In the genomic region with DNA sequence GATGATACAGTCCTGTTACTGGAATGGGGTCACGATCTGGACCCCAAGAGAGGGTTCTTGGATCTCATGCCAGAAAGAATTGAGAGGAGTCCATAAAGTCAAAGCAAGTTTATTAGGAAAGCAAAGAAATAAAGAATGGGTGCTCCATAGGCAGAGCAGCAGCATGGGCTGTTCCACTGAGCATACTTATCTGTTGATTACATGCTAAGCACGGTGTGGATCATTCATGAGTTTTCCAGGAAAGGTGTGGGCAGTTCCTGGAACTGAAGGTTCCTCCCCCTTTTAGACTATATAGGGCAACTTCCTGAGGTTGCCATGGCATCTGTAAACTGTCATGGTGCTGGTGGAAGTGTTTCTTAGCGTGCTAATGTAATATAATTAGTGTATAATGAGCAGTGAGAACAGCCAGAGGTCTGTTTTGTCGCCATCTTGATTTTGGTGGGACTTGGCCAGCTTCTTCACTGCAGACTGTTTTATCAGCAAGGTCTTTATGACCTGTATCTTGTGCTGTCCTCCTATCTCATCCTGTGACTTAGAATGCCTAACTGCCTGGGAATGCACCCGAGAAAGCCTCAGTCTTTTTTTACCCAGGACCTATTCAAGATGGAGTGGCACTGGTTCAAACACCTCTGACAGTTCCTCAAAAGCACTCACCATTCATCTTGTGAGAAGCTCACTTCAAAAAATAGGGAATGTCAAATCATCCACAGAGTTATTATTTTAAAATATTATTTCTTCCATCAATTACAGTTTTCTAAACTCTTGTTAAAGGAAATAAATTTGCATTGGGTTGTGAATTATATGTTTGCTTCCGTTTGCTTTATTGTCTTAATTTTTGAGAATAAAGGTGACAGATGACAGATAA, we compare ENCODE assay signal across 1 cellular context.
A peak's percentile ranks its signal among the peaks of the same experiment; 100 is the strongest.
TF ChIP-seq lines count a peak whose summit lies in the region.

No MANE protein-coding gene starts in this region.

TF ChIP-seq in K562, 482 proteins besides CTCF, POLR2A, EP300 and RAD21 (continued from another document and continues in another):
- TF ChIP-seq, protein P1, sequence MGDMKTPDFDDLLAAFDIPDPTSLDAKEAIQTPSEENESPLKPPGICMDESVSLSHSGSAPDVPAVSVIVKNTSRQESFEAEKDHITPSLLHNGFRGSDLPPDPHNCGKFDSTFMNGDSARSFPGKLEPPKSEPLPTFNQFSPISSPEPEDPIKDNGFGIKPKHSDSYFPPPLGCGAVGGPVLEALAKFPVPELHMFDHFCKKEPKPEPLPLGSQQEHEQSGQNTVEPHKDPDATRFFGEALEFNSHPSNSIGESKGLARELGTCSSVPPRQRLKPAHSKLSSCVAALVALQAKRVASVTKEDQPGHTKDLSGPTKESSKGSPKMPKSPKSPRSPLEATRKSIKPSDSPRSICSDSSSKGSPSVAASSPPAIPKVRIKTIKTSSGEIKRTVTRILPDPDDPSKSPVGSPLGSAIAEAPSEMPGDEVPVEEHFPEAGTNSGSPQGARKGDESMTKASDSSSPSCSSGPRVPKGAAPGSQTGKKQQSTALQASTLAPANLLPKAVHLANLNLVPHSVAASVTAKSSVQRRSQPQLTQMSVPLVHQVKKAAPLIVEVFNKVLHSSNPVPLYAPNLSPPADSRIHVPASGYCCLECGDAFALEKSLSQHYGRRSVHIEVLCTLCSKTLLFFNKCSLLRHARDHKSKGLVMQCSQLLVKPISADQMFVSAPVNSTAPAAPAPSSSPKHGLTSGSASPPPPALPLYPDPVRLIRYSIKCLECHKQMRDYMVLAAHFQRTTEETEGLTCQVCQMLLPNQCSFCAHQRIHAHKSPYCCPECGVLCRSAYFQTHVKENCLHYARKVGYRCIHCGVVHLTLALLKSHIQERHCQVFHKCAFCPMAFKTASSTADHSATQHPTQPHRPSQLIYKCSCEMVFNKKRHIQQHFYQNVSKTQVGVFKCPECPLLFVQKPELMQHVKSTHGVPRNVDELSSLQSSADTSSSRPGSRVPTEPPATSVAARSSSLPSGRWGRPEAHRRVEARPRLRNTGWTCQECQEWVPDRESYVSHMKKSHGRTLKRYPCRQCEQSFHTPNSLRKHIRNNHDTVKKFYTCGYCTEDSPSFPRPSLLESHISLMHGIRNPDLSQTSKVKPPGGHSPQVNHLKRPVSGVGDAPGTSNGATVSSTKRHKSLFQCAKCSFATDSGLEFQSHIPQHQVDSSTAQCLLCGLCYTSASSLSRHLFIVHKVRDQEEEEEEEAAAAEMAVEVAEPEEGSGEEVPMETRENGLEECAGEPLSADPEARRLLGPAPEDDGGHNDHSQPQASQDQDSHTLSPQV (IDR thresholded peaks at IDR 0.05): peak; percentile 100
- TF ChIP-seq ZKSCAN8 (CRISPR knock-in tag; IDR thresholded peaks at IDR 0.05): peak; percentile 98
- peak; percentile 93 for TF ChIP-seq ZNF717 (CRISPR knock-in tag; IDR thresholded peaks at IDR 0.05)
- no peak for TF ChIP-seq BRD4 (IDR thresholded peaks at IDR 0.05)
- TF ChIP-seq, protein P2, sequence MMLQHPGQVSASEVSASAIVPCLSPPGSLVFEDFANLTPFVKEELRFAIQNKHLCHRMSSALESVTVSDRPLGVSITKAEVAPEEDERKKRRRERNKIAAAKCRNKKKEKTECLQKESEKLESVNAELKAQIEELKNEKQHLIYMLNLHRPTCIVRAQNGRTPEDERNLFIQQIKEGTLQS (IDR thresholded peaks at IDR 0.05): peak; percentile 63; the same call in 1 of the 2 replicates
- TF ChIP-seq, protein P2 (CRISPR knock-in tag; conservative IDR thresholded peaks at IDR 0.05): no peak
- no peak for TF ChIP-seq RBM39 (optimal IDR thresholded peaks at IDR 0.05; ENCODE audit: low read depth, low read length)
- TF ChIP-seq ZNF785 (CRISPR knock-in tag; IDR thresholded peaks at IDR 0.05): peak; percentile 90
- TF ChIP-seq SRF (CRISPR knock-in tag; IDR thresholded peaks at IDR 0.05): peak; percentile 82 to 99
- TF ChIP-seq DACH1 (IDR thresholded peaks at IDR 0.05; ENCODE audit: partially characterized antibody): peak; percentile 32
- TF ChIP-seq, protein P3, sequence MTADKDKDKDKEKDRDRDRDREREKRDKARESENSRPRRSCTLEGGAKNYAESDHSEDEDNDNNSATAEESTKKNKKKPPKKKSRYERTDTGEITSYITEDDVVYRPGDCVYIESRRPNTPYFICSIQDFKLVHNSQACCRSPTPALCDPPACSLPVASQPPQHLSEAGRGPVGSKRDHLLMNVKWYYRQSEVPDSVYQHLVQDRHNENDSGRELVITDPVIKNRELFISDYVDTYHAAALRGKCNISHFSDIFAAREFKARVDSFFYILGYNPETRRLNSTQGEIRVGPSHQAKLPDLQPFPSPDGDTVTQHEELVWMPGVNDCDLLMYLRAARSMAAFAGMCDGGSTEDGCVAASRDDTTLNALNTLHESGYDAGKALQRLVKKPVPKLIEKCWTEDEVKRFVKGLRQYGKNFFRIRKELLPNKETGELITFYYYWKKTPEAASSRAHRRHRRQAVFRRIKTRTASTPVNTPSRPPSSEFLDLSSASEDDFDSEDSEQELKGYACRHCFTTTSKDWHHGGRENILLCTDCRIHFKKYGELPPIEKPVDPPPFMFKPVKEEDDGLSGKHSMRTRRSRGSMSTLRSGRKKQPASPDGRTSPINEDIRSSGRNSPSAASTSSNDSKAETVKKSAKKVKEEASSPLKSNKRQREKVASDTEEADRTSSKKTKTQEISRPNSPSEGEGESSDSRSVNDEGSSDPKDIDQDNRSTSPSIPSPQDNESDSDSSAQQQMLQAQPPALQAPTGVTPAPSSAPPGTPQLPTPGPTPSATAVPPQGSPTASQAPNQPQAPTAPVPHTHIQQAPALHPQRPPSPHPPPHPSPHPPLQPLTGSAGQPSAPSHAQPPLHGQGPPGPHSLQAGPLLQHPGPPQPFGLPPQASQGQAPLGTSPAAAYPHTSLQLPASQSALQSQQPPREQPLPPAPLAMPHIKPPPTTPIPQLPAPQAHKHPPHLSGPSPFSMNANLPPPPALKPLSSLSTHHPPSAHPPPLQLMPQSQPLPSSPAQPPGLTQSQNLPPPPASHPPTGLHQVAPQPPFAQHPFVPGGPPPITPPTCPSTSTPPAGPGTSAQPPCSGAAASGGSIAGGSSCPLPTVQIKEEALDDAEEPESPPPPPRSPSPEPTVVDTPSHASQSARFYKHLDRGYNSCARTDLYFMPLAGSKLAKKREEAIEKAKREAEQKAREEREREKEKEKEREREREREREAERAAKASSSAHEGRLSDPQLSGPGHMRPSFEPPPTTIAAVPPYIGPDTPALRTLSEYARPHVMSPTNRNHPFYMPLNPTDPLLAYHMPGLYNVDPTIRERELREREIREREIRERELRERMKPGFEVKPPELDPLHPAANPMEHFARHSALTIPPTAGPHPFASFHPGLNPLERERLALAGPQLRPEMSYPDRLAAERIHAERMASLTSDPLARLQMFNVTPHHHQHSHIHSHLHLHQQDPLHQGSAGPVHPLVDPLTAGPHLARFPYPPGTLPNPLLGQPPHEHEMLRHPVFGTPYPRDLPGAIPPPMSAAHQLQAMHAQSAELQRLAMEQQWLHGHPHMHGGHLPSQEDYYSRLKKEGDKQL (CRISPR knock-in tag; IDR thresholded peaks at IDR 0.05; ENCODE audit: borderline replicate concordance): no peak
- no peak for TF ChIP-seq BCOR (IDR thresholded peaks at IDR 0.05)
- peak; percentile 97 for TF ChIP-seq OTX1 (CRISPR knock-in tag; IDR thresholded peaks at IDR 0.05)
- TF ChIP-seq EHMT2 (IDR thresholded peaks at IDR 0.05): peak; percentile 85
- TF ChIP-seq NR2C2 (CRISPR knock-in tag; IDR thresholded peaks at IDR 0.05): no peak
- TF ChIP-seq NR2C2 (tag; IDR thresholded peaks at IDR 0.05): peak; percentile 92
- TF ChIP-seq SMARCA5 (IDR thresholded peaks at IDR 0.05): no peak
- TF ChIP-seq RBM15 (IDR thresholded peaks at IDR 0.05; ENCODE audit: insufficient read depth, low read length): no peak
- no peak for TF ChIP-seq KAT2B (IDR thresholded peaks at IDR 0.05; ENCODE audit: low read depth, low read length)
- peak; percentile 82 for TF ChIP-seq ZNF3 (CRISPR knock-in tag; IDR thresholded peaks at IDR 0.05)
- TF ChIP-seq ZNF324 (CRISPR knock-in tag; IDR thresholded peaks at IDR 0.05): peak; percentile 88
- TF ChIP-seq HIVEP1 (CRISPR knock-in tag; IDR thresholded peaks at IDR 0.05): peak; percentile 99
- TF ChIP-seq, protein P4, sequence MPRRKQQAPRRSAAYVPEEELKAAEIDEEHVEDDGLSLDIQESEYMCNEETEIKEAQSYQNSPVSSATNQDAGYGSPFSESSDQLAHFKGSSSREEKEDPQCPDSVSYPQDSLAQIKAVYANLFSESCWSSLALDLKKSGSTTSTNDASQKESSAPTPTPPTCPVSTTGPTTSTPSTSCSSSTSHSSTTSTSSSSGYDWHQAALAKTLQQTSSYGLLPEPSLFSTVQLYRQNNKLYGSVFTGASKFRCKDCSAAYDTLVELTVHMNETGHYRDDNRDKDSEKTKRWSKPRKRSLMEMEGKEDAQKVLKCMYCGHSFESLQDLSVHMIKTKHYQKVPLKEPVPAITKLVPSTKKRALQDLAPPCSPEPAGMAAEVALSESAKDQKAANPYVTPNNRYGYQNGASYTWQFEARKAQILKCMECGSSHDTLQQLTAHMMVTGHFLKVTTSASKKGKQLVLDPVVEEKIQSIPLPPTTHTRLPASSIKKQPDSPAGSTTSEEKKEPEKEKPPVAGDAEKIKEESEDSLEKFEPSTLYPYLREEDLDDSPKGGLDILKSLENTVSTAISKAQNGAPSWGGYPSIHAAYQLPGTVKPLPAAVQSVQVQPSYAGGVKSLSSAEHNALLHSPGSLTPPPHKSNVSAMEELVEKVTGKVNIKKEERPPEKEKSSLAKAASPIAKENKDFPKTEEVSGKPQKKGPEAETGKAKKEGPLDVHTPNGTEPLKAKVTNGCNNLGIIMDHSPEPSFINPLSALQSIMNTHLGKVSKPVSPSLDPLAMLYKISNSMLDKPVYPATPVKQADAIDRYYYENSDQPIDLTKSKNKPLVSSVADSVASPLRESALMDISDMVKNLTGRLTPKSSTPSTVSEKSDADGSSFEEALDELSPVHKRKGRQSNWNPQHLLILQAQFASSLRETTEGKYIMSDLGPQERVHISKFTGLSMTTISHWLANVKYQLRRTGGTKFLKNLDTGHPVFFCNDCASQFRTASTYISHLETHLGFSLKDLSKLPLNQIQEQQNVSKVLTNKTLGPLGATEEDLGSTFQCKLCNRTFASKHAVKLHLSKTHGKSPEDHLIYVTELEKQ (CRISPR knock-in tag; IDR thresholded peaks at IDR 0.05): peak; percentile 99
- TF ChIP-seq ZNF766 (CRISPR knock-in tag; conservative IDR thresholded peaks at IDR 0.05): peak; percentile 100
- TF ChIP-seq, protein P5, sequence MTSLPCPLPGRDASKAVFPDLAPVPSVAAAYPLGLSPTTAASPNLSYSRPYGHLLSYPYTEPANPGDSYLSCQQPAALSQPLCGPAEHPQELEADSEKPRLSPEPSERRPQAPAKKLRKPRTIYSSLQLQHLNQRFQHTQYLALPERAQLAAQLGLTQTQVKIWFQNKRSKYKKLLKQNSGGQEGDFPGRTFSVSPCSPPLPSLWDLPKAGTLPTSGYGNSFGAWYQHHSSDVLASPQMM (CRISPR knock-in tag; IDR thresholded peaks at IDR 0.05): no peak
- TF ChIP-seq LCOR (CRISPR knock-in tag; IDR thresholded peaks at IDR 0.05): no peak
- TF ChIP-seq PCBP1 (IDR thresholded peaks at IDR 0.05; ENCODE audit: low read depth, low read length, poor library complexity, severe bottlenecking): no peak
- no peak for TF ChIP-seq YBX1 (IDR thresholded peaks at IDR 0.05)
- TF ChIP-seq HDAC3 (IDR thresholded peaks at IDR 0.05; ENCODE audit: borderline replicate concordance, partially characterized antibody): peak; percentile 62
- TF ChIP-seq ZNF23 (CRISPR knock-in tag; IDR thresholded peaks at IDR 0.05): peak; percentile 91
- no peak for TF ChIP-seq POLR3A (IDR thresholded peaks at IDR 0.05; ENCODE audit: borderline replicate concordance, extremely low read depth, insufficient read depth, insufficient read length)
- TF ChIP-seq, protein P6, sequence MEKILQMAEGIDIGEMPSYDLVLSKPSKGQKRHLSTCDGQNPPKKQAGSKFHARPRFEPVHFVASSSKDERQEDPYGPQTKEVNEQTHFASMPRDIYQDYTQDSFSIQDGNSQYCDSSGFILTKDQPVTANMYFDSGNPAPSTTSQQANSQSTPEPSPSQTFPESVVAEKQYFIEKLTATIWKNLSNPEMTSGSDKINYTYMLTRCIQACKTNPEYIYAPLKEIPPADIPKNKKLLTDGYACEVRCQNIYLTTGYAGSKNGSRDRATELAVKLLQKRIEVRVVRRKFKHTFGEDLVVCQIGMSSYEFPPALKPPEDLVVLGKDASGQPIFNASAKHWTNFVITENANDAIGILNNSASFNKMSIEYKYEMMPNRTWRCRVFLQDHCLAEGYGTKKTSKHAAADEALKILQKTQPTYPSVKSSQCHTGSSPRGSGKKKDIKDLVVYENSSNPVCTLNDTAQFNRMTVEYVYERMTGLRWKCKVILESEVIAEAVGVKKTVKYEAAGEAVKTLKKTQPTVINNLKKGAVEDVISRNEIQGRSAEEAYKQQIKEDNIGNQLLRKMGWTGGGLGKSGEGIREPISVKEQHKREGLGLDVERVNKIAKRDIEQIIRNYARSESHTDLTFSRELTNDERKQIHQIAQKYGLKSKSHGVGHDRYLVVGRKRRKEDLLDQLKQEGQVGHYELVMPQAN (IDR thresholded peaks at IDR 0.05; ENCODE audit: borderline replicate concordance): no peak
- peak; percentile 90 for TF ChIP-seq TCF3 (CRISPR knock-in tag; IDR thresholded peaks at IDR 0.05)
- no peak for TF ChIP-seq SNIP1 (IDR thresholded peaks at IDR 0.05; ENCODE audit: low read depth)
- TF ChIP-seq, protein P7, sequence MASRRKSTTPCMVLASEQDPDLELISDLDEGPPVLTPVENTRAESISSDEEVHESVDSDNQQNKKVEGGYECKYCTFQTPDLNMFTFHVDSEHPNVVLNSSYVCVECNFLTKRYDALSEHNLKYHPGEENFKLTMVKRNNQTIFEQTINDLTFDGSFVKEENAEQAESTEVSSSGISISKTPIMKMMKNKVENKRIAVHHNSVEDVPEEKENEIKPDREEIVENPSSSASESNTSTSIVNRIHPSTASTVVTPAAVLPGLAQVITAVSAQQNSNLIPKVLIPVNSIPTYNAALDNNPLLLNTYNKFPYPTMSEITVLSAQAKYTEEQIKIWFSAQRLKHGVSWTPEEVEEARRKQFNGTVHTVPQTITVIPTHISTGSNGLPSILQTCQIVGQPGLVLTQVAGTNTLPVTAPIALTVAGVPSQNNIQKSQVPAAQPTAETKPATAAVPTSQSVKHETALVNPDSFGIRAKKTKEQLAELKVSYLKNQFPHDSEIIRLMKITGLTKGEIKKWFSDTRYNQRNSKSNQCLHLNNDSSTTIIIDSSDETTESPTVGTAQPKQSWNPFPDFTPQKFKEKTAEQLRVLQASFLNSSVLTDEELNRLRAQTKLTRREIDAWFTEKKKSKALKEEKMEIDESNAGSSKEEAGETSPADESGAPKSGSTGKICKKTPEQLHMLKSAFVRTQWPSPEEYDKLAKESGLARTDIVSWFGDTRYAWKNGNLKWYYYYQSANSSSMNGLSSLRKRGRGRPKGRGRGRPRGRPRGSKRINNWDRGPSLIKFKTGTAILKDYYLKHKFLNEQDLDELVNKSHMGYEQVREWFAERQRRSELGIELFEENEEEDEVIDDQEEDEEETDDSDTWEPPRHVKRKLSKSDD (conservative IDR thresholded peaks at IDR 0.05; ENCODE audit: low read length): peak; percentile 93
- TF ChIP-seq ZNF311 (CRISPR knock-in tag; IDR thresholded peaks at IDR 0.05): peak; percentile 99
- no peak for TF ChIP-seq NR1H2 (CRISPR knock-in tag; IDR thresholded peaks at IDR 0.05)
- TF ChIP-seq ZNF583 (CRISPR knock-in tag; IDR thresholded peaks at IDR 0.05): peak; percentile 99
- peak; percentile 67 for TF ChIP-seq ZFP36 (IDR thresholded peaks at IDR 0.05; ENCODE audit: low read depth, low read length, partially characterized antibody)
- TF ChIP-seq MYBL2 (IDR thresholded peaks at IDR 0.05; ENCODE audit: low read depth): no peak
- TF ChIP-seq MYBL2 (CRISPR knock-in tag; IDR thresholded peaks at IDR 0.05; ENCODE audit: borderline replicate concordance): no peak
